ENCODE assay signal across 31 cellular contexts in the genomic region with DNA sequence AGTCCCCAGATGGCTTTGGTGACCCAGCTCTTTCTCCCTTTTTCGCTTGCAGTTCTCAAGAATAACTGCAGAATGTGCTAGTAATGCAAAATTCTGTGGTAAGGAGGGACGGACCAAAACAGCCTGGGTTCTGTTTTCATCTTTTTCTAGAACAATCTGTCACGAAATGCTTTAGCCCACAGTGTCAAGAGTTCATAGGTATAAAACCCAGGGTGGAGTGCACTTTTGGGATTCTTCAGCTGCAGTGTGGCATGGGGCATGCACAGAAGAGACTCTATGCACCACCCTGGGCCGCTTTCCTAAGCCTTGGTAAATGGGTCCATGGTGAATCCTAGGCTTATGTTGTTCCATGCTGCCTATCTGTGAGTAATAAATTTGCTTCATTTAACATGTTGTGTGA.
"Had no signal": no experiment of that assay in that cellular context is flagged by ENCODE, and none has a peak within 500 bp of the region (broad histone marks: within the 10 kb centered on the region; RNA-seq: fewer than 3 reads in every experiment).

No MANE protein-coding gene starts in this region.

- H3K27me3 ChIP-seq: MG63, SJSA1 had no signal

- H3K4me1 ChIP-seq: SJSA1 had no signal

- H3K36me3 ChIP-seq: MG63, SJSA1 had no signal

- DNase-seq: Kasumi-1, MG63, NCI-H1048, NCI-H1092 treated with DMSO at 0.1 percent for 48 hours, NCI-H1105 treated with DMSO at 0.1 percent for 48 hours, NCI-H1417, NCI-H1436, NCI-H146, NCI-H1694, NCI-H187, NCI-H1930, NCI-H2029 treated with DMSO at 0.1 percent for 48 hours, NCI-H2081 treated with DMSO at 0.1 percent for 48 hours, NCI-H2107, NCI-H2171, NCI-H226, NCI-H446 treated with DMSO at 0.1 percent for 48 hours, NCI-H510A, NCI-H524, NCI-H526, NCI-H69, NCI-H748 treated with DMSO at 0.1 percent for 48 hours, NCI-H82, PC-9, Right ventricle myocardium superior, SHP77 treated with DMSO at 0.1 percent for 48 hours, SK-N-SH, SW 1271, T-helper 1 cell had no signal

- H3K4me2 ChIP-seq: PC-9, SK-N-SH had no signal

- H3K4me3 ChIP-seq: MG63, PC-9, SJSA1 had no signal

- ATAC-seq: Panc1 had no signal

- H2AFZ ChIP-seq: PC-9 had no signal

- H3K9me3 ChIP-seq: MG63, SJSA1, SK-N-SH had no signal

- H3K9ac ChIP-seq: SK-N-SH had no signal

- H3K27ac ChIP-seq: PC-9, SJSA1 had no signal
